Comparison of ENCODE assay signal across 29 cellular contexts in genomic region chr7:79735012-79735411, GRCh38.
"Had no signal": no experiment of that assay in that cellular context is flagged by ENCODE, and none has a peak within 500 bp of the region (broad histone marks: within the 10 kb centered on the region; RNA-seq: fewer than 3 reads in every experiment).

No MANE protein-coding gene starts in this region.

- H3K4me3 ChIP-seq: stomach, suprapubic skin, testis, thoracic aorta, thyroid gland, tibial artery, tibial nerve, transverse colon, upper lobe of left lung, upper lobe of right lung, uterus, vagina had no signal

- H3K4me1 ChIP-seq: stomach, suprapubic skin, testis, thyroid gland, tibial artery, tibial nerve, transverse colon, upper lobe of left lung, upper lobe of right lung, uterus, vagina had no signal

- FAIRE-seq: urothelium cell line had no signal

- H3K36me3 Mint-ChIP-seq: stimulated activated effector memory CD8-positive, alpha-beta T cell treated with anti-CD3 and anti-CD28 coated beads, Interleukin-12 subunit alpha, Interleukin-12 subunit beta, amount 100 ng/mL, for 72 hours; stimulated activated memory B cell treated with anti-CD40 and anti-IgM and Interleukin-4, amounts not matched to agents 10 μg/mL and 1 μg/mL and 100 μg/mL, for 72 hours; stimulated activated naive B cell treated with anti-CD40 and anti-IgM and Interleukin-4, amounts not matched to agents 10 μg/mL and 1 μg/mL and 100 μg/mL, for 72 hours; type B pancreatic cell had no signal

- H3K4me1 Mint-ChIP-seq: stimulated activated effector memory CD8-positive, alpha-beta T cell treated with anti-CD3 and anti-CD28 coated beads, Interleukin-12 subunit alpha, Interleukin-12 subunit beta, amount 100 ng/mL, for 72 hours; stimulated activated memory B cell treated with anti-CD40 and anti-IgM and Interleukin-4, amounts not matched to agents 10 μg/mL and 1 μg/mL and 100 μg/mL, for 72 hours; stimulated activated naive B cell treated with anti-CD40 and anti-IgM and Interleukin-4, amounts not matched to agents 10 μg/mL and 1 μg/mL and 100 μg/mL, for 72 hours; stimulated activated naive CD8-positive, alpha-beta T cell treated with anti-CD3 and anti-CD28 coated beads, Interleukin-15, amount 100 ng/mL, for 72 hours had no signal

- H3K27ac ChIP-seq: stomach, suprapubic skin, testis, thoracic aorta, thyroid gland, tibial artery, tibial nerve, transverse colon, upper lobe of left lung, upper lobe of right lung, uterus, vagina had no signal

- H3K27ac Mint-ChIP-seq: stimulated activated effector memory CD8-positive, alpha-beta T cell treated with anti-CD3 and anti-CD28 coated beads, Interleukin-12 subunit alpha, Interleukin-12 subunit beta, amount 100 ng/mL, for 72 hours; stimulated activated memory B cell treated with anti-CD40 and anti-IgM and Interleukin-4, amounts not matched to agents 10 μg/mL and 1 μg/mL and 100 μg/mL, for 72 hours; stimulated activated naive B cell treated with anti-CD40 and anti-IgM and Interleukin-4, amounts not matched to agents 10 μg/mL and 1 μg/mL and 100 μg/mL, for 72 hours; stimulated activated naive CD8-positive, alpha-beta T cell treated with anti-CD3 and anti-CD28 coated beads, Interleukin-15, amount 100 ng/mL, for 72 hours; stimulated activated naive CD8-positive, alpha-beta T cell treated with anti-CD3 and anti-CD28 coated beads, Interleukin-15, Interleukin-2, amounts not matched to agents 100 ng/mL and 50 ng/mL, for 24 hours; type B pancreatic cell had no signal

- H3K36me3 ChIP-seq: stomach, suprapubic skin, thoracic aorta, thyroid gland, tibial artery, tibial nerve, transverse colon, upper lobe of left lung, upper lobe of right lung, uterus, vagina had no signal

- H3K27me3 ChIP-seq: stomach, suprapubic skin, testis, thyroid gland, tibial artery, tibial nerve, transverse colon, upper lobe of left lung, upper lobe of right lung, uterus, vagina had no signal

- H3K4me3 Mint-ChIP-seq: stimulated activated effector memory CD8-positive, alpha-beta T cell treated with anti-CD3 and anti-CD28 coated beads, Interleukin-12 subunit alpha, Interleukin-12 subunit beta, amount 100 ng/mL, for 72 hours; stimulated activated memory B cell treated with anti-CD40 and anti-IgM and Interleukin-4, amounts not matched to agents 10 μg/mL and 1 μg/mL and 100 μg/mL, for 72 hours; stimulated activated naive B cell treated with anti-CD40 and anti-IgM and Interleukin-4, amounts not matched to agents 10 μg/mL and 1 μg/mL and 100 μg/mL, for 72 hours; stimulated activated naive CD8-positive, alpha-beta T cell treated with anti-CD3 and anti-CD28 coated beads, Interleukin-15, amount 100 ng/mL, for 72 hours; stimulated activated naive CD8-positive, alpha-beta T cell treated with anti-CD3 and anti-CD28 coated beads, Interleukin-15, Interleukin-2, amounts not matched to agents 100 ng/mL and 50 ng/mL, for 24 hours; type B pancreatic cell had no signal

- H3K9me3 ChIP-seq: testis, thyroid gland, upper lobe of right lung, uterus, vagina had no signal

- DNase-seq: stimulated activated CD4-positive, alpha-beta T cell treated with anti-CD3 and anti-CD28 coated beads, Interleukin-2, amount 100 ng/mL, for 48 hours; stimulated activated CD4-positive, alpha-beta T cell treated with anti-CD3 and anti-CD28 coated beads, Interleukin-4, amount 100 ng/mL, for 1 hour; stimulated activated CD4-positive, alpha-beta T cell treated with anti-CD3 and anti-CD28 coated beads, Interleukin-4, amount 100 ng/mL, for 24 hours; stimulated activated CD4-positive, alpha-beta T cell treated with anti-CD3 and anti-CD28 coated beads, Interleukin-4, amount 100 ng/mL, for 4 hours; stimulated activated CD8-positive, alpha-beta memory T cell treated with anti-CD3 and anti-CD28 coated beads, Interleukin-4, amount 100 ng/mL, for 48 hours; stimulated activated naive B cell treated with anti-CD40 and anti-IgM and Interleukin-4, amounts not matched to agents 10 μg/mL and 1 μg/mL and 100 μg/mL, for 72 hours; stimulated activated naive CD4-positive, alpha-beta T cell; stimulated activated naive CD4-positive, alpha-beta T cell treated with Interleukin-2 at 50 U/mL for 16 hours; stimulated activated naive CD8-positive, alpha-beta T cell treated with anti-CD3 and anti-CD28 coated beads, Interleukin-15, amount 100 ng/mL, for 72 hours; stimulated activated naive CD8-positive, alpha-beta T cell treated with anti-CD3 and anti-CD28 coated beads, Interleukin-15, Interleukin-2, amounts not matched to agents 100 U/mL and 50 U/mL, for 24 hours; stomach; substantia nigra; testis; thyroid gland; tibial artery; transverse colon; trophoblast cell; upper lobe of left lung; upper lobe of right lung; uterus had no signal

- H3K27me3 Mint-ChIP-seq: stimulated activated memory B cell treated with anti-CD40 and anti-IgM and Interleukin-4, amounts not matched to agents 10 μg/mL and 1 μg/mL and 100 μg/mL, for 72 hours; stimulated activated naive B cell treated with anti-CD40 and anti-IgM and Interleukin-4, amounts not matched to agents 10 μg/mL and 1 μg/mL and 100 μg/mL, for 72 hours; stimulated activated naive CD8-positive, alpha-beta T cell treated with anti-CD3 and anti-CD28 coated beads, Interleukin-15, amount 100 ng/mL, for 72 hours; stimulated activated naive CD8-positive, alpha-beta T cell treated with anti-CD3 and anti-CD28 coated beads, Interleukin-15, Interleukin-2, amounts not matched to agents 100 ng/mL and 50 ng/mL, for 24 hours; type B pancreatic cell had no signal

- ATAC-seq: stimulated activated effector memory CD8-positive, alpha-beta T cell treated with anti-CD3 and anti-CD28 coated beads, Interleukin-12 subunit alpha, Interleukin-12 subunit beta, amount 100 ng/mL, for 72 hours; stimulated activated memory B cell treated with anti-CD40 and anti-IgM and Interleukin-4, amounts not matched to agents 10 μg/mL and 1 μg/mL and 100 μg/mL, for 72 hours; stimulated activated naive B cell treated with anti-CD40 and anti-IgM and Interleukin-4, amounts not matched to agents 10 μg/mL and 1 μg/mL and 100 μg/mL, for 72 hours; stimulated activated naive CD8-positive, alpha-beta T cell treated with anti-CD3 and anti-CD28 coated beads, Interleukin-15, amount 100 ng/mL, for 72 hours; stimulated activated naive CD8-positive, alpha-beta T cell treated with anti-CD3 and anti-CD28 coated beads, Interleukin-15, Interleukin-2, amounts not matched to agents 100 U/mL and 50 U/mL, for 24 hours; upper lobe of right lung had no signal
